In genomic region chr16:23149993-23150364, GRCh38 we compare ENCODE assay signal across 9 cellular contexts. TPM values are rescaled to one million over a fixed set of nuclear protein-coding genes. Genes with fewer than 3 reads are reported as not detected.
DNase-seq lines count a peak whose midpoint lies in the region; ATAC-seq, FAIRE-seq and TF ChIP-seq lines count a peak whose summit lies in the region.
"Had no signal": no experiment of that assay in that cellular context is flagged by ENCODE, and none has a peak within 500 bp of the region (broad histone marks: within the 10 kb centered on the region; RNA-seq: fewer than 3 reads in every experiment).

No MANE protein-coding gene starts in this region.

- peak overlapping the region; percentile 82 for H3K4me3 Mint-ChIP-seq in activated T-cell treated with anti-CD3 and anti-CD28 coated beads, Interleukin-2, amount 50 U/mL, for 24 hours

- WGBS in HepG2 (ENCODE audit: low lambda C conversion rate), result 8% methylated on average over 4 of the region's 4 CpGs
- 40 to 52% methylated on average over 4 of the region's 4 CpGs for WGBS in lower leg skin, 2 donors

- no peak for DNase-seq in activated T-cell treated with anti-CD3 and anti-CD28 coated beads, Interleukin-2, amount 50 U/mL, for 24 hours
- DNase-seq in activated T-cell treated with anti-CD3 and anti-CD28 coated beads, Interleukin-2, amount 50 U/mL, for 48 hours, result no peak
- DNase-seq in ascending aorta (ENCODE audit: low spot score in 2 of 2) (no peak), HepG2 (ENCODE audit: low spot score) (no peak), thoracic aorta (ENCODE audit: low spot score) (no peak), lower leg skin (ENCODE audit: low spot score in 2 of 2) (no peak), NCI-H82 treated with DMSO at 0.1 percent for 48 hours (lab: John Stamatoyannopoulos, UW; ENCODE audit: unreplicated experiment) (no peak), pons (ENCODE audit: low spot score) (no peak)

- in situ Hi-C loops in HepG2 (cut with HindIII; ENCODE audit: extremely low pct_ligation_motif_present, low pct_unique_long_range_greater_than_20kb), result loop anchor here (10.0 kb wide), 1 partner anchor 65 kb away; no protein-coding TSS in a partner anchor

- H3K9me3 ChIP-seq in ascending aorta, result no peaks in the 10 kb centered on the region
- no peaks in the 10 kb centered on the region for H3K9me3 ChIP-seq in HepG2 (ENCODE audit: low read length)
- no peaks in the 10 kb centered on the region for H3K9me3 ChIP-seq in thoracic aorta
- H3K9me3 ChIP-seq: mucosa of descending colon had no signal

- H3K27ac Mint-ChIP-seq in activated T-cell treated with anti-CD3 and anti-CD28 coated beads, Interleukin-2, amount 50 U/mL, for 24 hours, result peak overlapping the region; percentile 60

- H3K36me3 ChIP-seq in ascending aorta (no peaks in the 10 kb centered on the region), HepG2 (replicated peaks in 1 of 2; ENCODE audit: control insufficient read depth in 1 of 2, insufficient read depth in 2 of 2, low read length in 2 of 2) (no peaks in the 10 kb centered on the region; a peak in 1 of 5 replicates), thoracic aorta (no peaks in the 10 kb centered on the region)

- peak overlapping the region; percentile 97 for H3K4me2 ChIP-seq in HepG2 (ENCODE audit: low read depth, low read length)

- H3K27ac ChIP-seq in ascending aorta, result peak overlapping the region in 1 of 2 donors; percentile 2
- no peak overlapping the region for H3K27ac ChIP-seq in HepG2 (ENCODE audit: extremely low read length, insufficient read depth, low read length)
- H3K27ac ChIP-seq in thoracic aorta, result peak overlapping the region; percentile 3 to 56

- no peak for TF ChIP-seq CTCF in ascending aorta (IDR thresholded peaks at IDR 0.05)
- TF ChIP-seq CTCF in HepG2 (CRISPR knock-in tag; IDR thresholded peaks at IDR 0.05), result no peak
- TF ChIP-seq CTCF in thoracic aorta (IDR thresholded peaks at IDR 0.05), result no peak
- no peak for TF ChIP-seq CTCF in lower leg skin (IDR thresholded peaks at IDR 0.05)

- no peak for TF ChIP-seq RAD21 in HepG2 (CRISPR knock-in tag; IDR thresholded peaks at IDR 0.05)

- TF ChIP-seq POLR2A in HepG2 (IDR thresholded peaks at IDR 0.05; ENCODE audit: insufficient read depth in 1 of 2, low read depth in 2 of 2, low read length in 2 of 2) (no peak), lower leg skin (IDR thresholded peaks at IDR 0.05) (no peak)

- peaks cover 15% of the 10 kb centered on the region for H3K36me3 Mint-ChIP-seq in activated T-cell treated with anti-CD3 and anti-CD28 coated beads, Interleukin-2, amount 50 U/mL, for 24 hours (ENCODE audit: low read depth)

- peaks cover 4% of the 10 kb centered on the region; the same call in 1 of the 2 replicates for H4K20me1 ChIP-seq in HepG2 (ENCODE audit: insufficient read depth, low read length)

- CTCF ChIA-PET in HepG2 (lab: Yijun Ruan, JAX; ENCODE audit: low intra/inter-chr PET ratio, low total read pairs), result no interaction called here

- TF ChIP-seq EP300 in HepG2 (IDR thresholded peaks at IDR 0.05; ENCODE audit: low read depth in 2 of 2, low read length in 2 of 2) (no peak), HepG2 (CRISPR knock-in tag; IDR thresholded peaks at IDR 0.05; ENCODE audit: borderline replicate concordance) (no peak)

- H3K4me3 ChIP-seq in ascending aorta, result peak overlapping the region; percentile 61 to 88
- peak overlapping the region; percentile 60 to 99 (median 63) for H3K4me3 ChIP-seq in HepG2 (replicated peaks in 1 of 3; ENCODE audit: insufficient read depth in 1 of 3, low read depth in 2 of 3, low read length in 3 of 3)
- H3K4me3 ChIP-seq in thoracic aorta, result peak overlapping the region; percentile 77
- H3K4me3 ChIP-seq in lower leg skin (ENCODE audit: low read depth, poor library complexity, severe bottlenecking), result no peak overlapping the region

- H3K27me3 Mint-ChIP-seq in activated T-cell treated with anti-CD3 and anti-CD28 coated beads, Interleukin-2, amount 50 U/mL, for 24 hours, result peaks cover 8% of the 10 kb centered on the region

- intact Hi-C loops in ascending aorta (cut with DNase I), result loop anchor here (1.0 to 10.0 kb wide), 7 partner anchors 17 to 1995 kb away; partner anchors contain the start of genes DNAH3, LDAF1 and METTL9
- intact Hi-C loops in HepG2 (cut with micrococcal nuclease; ENCODE audit: unreplicated experiment), result loop anchor here (1.0 kb wide), 1 partner anchor 58 kb away; no protein-coding TSS in a partner anchor
- intact Hi-C loops in lower leg skin (cut with DNase I; ENCODE audit: low total_unique reads), result no loop called here

- TSS peak; percentile 82 for BruUV-seq in HepG2 (replicated peaks; lab: Mats Ljungman, UMichigan)

- H3K27me3 ChIP-seq in ascending aorta (no peaks in the 10 kb centered on the region), HepG2 (ENCODE audit: control insufficient read depth in 1 of 2, insufficient read depth in 2 of 2, low read length in 2 of 2) (peaks cover 0 to 5% of the 10 kb centered on the region in 2 experiments; a peak in 1 of 5 replicates), thoracic aorta (replicated peaks; ENCODE audit: insufficient read depth) (no peaks in the 10 kb centered on the region)

- POLR2A ChIA-PET in HepG2 (lab: Yijun Ruan, JAX), result interaction anchor here (0.8 to 2.3 kb wide), 3 partner anchors 11 to 58 kb away, joined by 3 to 11 read pairs (median 5); no protein-coding TSS in a partner anchor

- ATAC-seq in HepG2 (no peak), thoracic aorta (ENCODE audit: insufficient number of reproducible peaks, low FRiP score, low read depth) (no peak)

- peak overlapping the region; percentile 46; the same call in 1 of the 2 replicates for H3K9ac ChIP-seq in HepG2 (ENCODE audit: insufficient read depth, low read depth, low read length)

- H3K79me2 ChIP-seq in HepG2 (ENCODE audit: insufficient read depth, low read length), result peaks cover 36% of the 10 kb centered on the region

- H3K4me1 Mint-ChIP-seq in activated T-cell treated with anti-CD3 and anti-CD28 coated beads, Interleukin-2, amount 50 U/mL, for 24 hours (ENCODE audit: low read depth), result peaks cover 31% of the 10 kb centered on the region

- H3K9me3 Mint-ChIP-seq in activated T-cell treated with anti-CD3 and anti-CD28 coated beads, Interleukin-2, amount 50 U/mL, for 24 hours, result no peaks in the 10 kb centered on the region

- peak overlapping the region; percentile 98 for H2AFZ ChIP-seq in HepG2 (ENCODE audit: low read length)

- no peak for FAIRE-seq in HepG2 (lab: Jason Lieb, UNC)

- H3K4me1 ChIP-seq in ascending aorta (peaks cover 3 to 31% of the 10 kb centered on the region in 2 donors), HepG2 (ENCODE audit: insufficient read depth, low read length) (peaks cover 56% of the 10 kb centered on the region), thoracic aorta (ENCODE audit: control insufficient read depth in 1 of 2, low read depth in 2 of 2) (peaks cover 24 to 44% of the 10 kb centered on the region in 2 donors)

RNA-seq across cellular contexts. Expression of gene USP31, which starts 0.7 kb away (rescaled TPM):
- total RNA-seq in ascending aorta, result 6.2 TPM
- total RNA-seq in HepG2 (2016; rRNA removed; fragmentation: Illumina TruSeq; extraction: Trizol), result 22.5 and 29.1 TPM in 2 replicates
- total RNA-seq in HepG2 (2016; cell fraction: cytosol; rRNA removed; fragmentation: Illumina TruSeq; extraction: Trizol; ENCODE audit: low read depth), result 16.8 and 17.4 TPM in 2 replicates
- total RNA-seq in HepG2 (2016; cell fraction: insoluble cytoplasmic fraction; rRNA removed; fragmentation: Illumina TruSeq; extraction: Trizol), result 22.8 and 25.6 TPM in 2 replicates
- total RNA-seq in HepG2 (2016; cell fraction: membrane; rRNA removed; fragmentation: Illumina TruSeq; extraction: Trizol), result 29.3 and 32.3 TPM in 2 replicates
- 37.5 and 40.8 TPM in 2 replicates for total RNA-seq in HepG2 (2016; cell fraction: nucleus; rRNA removed; fragmentation: Illumina TruSeq; extraction: Trizol)
- polyA plus RNA-seq in HepG2 (2011; rRNA removed), result 22.7 and 23.3 TPM in 2 replicates
- polyA plus RNA-seq in HepG2 (2011; cell fraction: cytosol; rRNA removed), result 14.9 and 16.7 TPM in 2 replicates
- 36.6 and 36.8 TPM in 2 replicates for polyA plus RNA-seq in HepG2 (2011; cell fraction: nucleus; rRNA removed)
- polyA plus RNA-seq in HepG2 (2012), result 9.0 and 10.0 TPM in 2 replicates
- polyA plus RNA-seq in HepG2 (2016; cell fraction: cytosol; fragmentation: Illumina TruSeq; extraction: Trizol; ENCODE audit: low read depth), result 12.2 and 13.0 TPM in 2 replicates
- 13.8 and 15.9 TPM in 2 replicates for polyA plus RNA-seq in HepG2 (2016; cell fraction: insoluble cytoplasmic fraction; fragmentation: Illumina TruSeq; extraction: Trizol; ENCODE audit: low read depth)
- polyA plus RNA-seq in HepG2 (2016; cell fraction: membrane; fragmentation: Illumina TruSeq; extraction: Trizol; ENCODE audit: low read depth), result 19.9 and 22.8 TPM in 2 replicates
- polyA plus RNA-seq in HepG2 (2016; cell fraction: nucleus; fragmentation: Illumina TruSeq; extraction: Trizol; ENCODE audit: insufficient read depth, low read depth), result 23.2 and 27.3 TPM in 2 replicates
- polyA minus RNA-seq in HepG2 (2011; rRNA and poly(A)+ RNA removed; ENCODE audit: low replicate concordance), result 30.7 and 80.3 TPM in 2 replicates
- polyA minus RNA-seq in HepG2 (2011; cell fraction: cytosol; rRNA and poly(A)+ RNA removed), result 30.8 and 35.6 TPM in 2 replicates
- polyA minus RNA-seq in HepG2 (2011; cell fraction: nucleus; rRNA and poly(A)+ RNA removed), result 109 and 122 TPM in 2 replicates
- total RNA-seq in thoracic aorta, result 10 to 100 TPM; 19.6 to 25.0 TPM
- 10 to 100 TPM; 11.3 to 41.1 (median 15.6) TPM for total RNA-seq in lower leg skin

RNA-seq across cellular contexts. Expression of gene SCNN1G, which starts 32.6 kb away (rescaled TPM):
- total RNA-seq in ascending aorta (not detected), HepG2 (2016; rRNA removed; fragmentation: Illumina TruSeq; extraction: Trizol) (not detected in 2 replicates), thoracic aorta (not detected), lower leg skin (10 to 100 TPM in 3 of 4 donors, 1 to 10 TPM in 1; 5.8 to 39.3 (median 15.2) TPM)
- not detected in 2 replicates for total RNA-seq in HepG2 (2016; cell fraction: cytosol; rRNA removed; fragmentation: Illumina TruSeq; extraction: Trizol; ENCODE audit: low read depth)
- total RNA-seq in HepG2 (2016; cell fraction: insoluble cytoplasmic fraction; rRNA removed; fragmentation: Illumina TruSeq; extraction: Trizol), result not detected in 2 replicates
- not detected in 2 replicates for total RNA-seq in HepG2 (2016; cell fraction: membrane; rRNA removed; fragmentation: Illumina TruSeq; extraction: Trizol)
- not detected in 2 replicates for total RNA-seq in HepG2 (2016; cell fraction: nucleus; rRNA removed; fragmentation: Illumina TruSeq; extraction: Trizol)
- polyA plus RNA-seq in HepG2 (2011; rRNA removed), result not detected in 2 replicates
- polyA plus RNA-seq in HepG2 (2011; cell fraction: cytosol; rRNA removed), result not detected in 2 replicates
- not detected in 2 replicates for polyA plus RNA-seq in HepG2 (2011; cell fraction: nucleus; rRNA removed)
- not detected in 2 replicates for polyA plus RNA-seq in HepG2 (2012)
- polyA plus RNA-seq in HepG2 (2016; cell fraction: cytosol; fragmentation: Illumina TruSeq; extraction: Trizol; ENCODE audit: low read depth), result not detected in 2 replicates
- not detected in 2 replicates for polyA plus RNA-seq in HepG2 (2016; cell fraction: insoluble cytoplasmic fraction; fragmentation: Illumina TruSeq; extraction: Trizol; ENCODE audit: low read depth)
- polyA plus RNA-seq in HepG2 (2016; cell fraction: membrane; fragmentation: Illumina TruSeq; extraction: Trizol; ENCODE audit: low read depth), result not detected in 2 replicates
- not detected in 2 replicates for polyA plus RNA-seq in HepG2 (2016; cell fraction: nucleus; fragmentation: Illumina TruSeq; extraction: Trizol; ENCODE audit: insufficient read depth, low read depth)
- polyA minus RNA-seq in HepG2 (2011; rRNA and poly(A)+ RNA removed; ENCODE audit: low replicate concordance), result not detected in 2 replicates
- polyA minus RNA-seq in HepG2 (2011; cell fraction: cytosol; rRNA and poly(A)+ RNA removed), result not detected in 2 replicates
- not detected in 2 replicates for polyA minus RNA-seq in HepG2 (2011; cell fraction: nucleus; rRNA and poly(A)+ RNA removed)
